2 cellular contexts compared by ENCODE assay signal in the genomic region with DNA sequence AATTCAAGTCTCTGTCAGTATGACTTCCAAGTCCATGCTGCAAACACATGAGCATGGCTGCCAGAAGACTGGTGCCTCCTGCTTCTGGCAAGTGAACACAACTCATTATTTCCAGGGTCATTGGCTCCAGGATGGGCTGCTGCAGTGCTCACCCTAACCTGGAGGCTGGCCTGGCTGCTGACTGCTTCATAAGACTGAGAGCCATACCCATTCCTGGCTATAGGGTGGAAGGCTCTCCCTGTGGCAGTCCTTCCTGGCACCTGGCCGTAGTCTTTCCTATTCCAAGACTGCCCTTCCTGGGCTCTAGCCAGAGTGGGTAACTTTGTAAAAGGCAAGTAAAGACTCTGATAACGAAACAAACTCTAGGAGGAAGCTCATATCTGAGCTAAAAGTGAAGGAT.
TF ChIP-seq lines count a peak whose summit lies in the region.

No MANE protein-coding gene starts in this region.

TF ChIP-seq in H1, 55 proteins besides CTCF, POLR2A, EP300 and RAD21:
- TF ChIP-seq SUZ12 (IDR thresholded peaks at IDR 0.05; ENCODE audit: low read length): no peak
- peak; percentile 1 for TF ChIP-seq EZH2 (IDR thresholded peaks at IDR 0.05; ENCODE audit: low read depth, low read length, severe bottlenecking)
- TF ChIP-seq HDAC2 (IDR thresholded peaks at IDR 0.05; ENCODE audit: borderline replicate concordance in 1 of 2, low read depth in 2 of 2, low read length in 2 of 2): no peak

TF ChIP-seq in SK-N-SH treated with all-trans-retinoic acid at 6 μM for 48 hours, 23 proteins besides CTCF, POLR2A, EP300 and RAD21:
- no peak for TF ChIP-seq ZNF565 (CRISPR knock-in tag; conservative IDR thresholded peaks at IDR 0.05; ENCODE audit: low read depth)
- no peak for TF ChIP-seq ISL1 (CRISPR knock-in tag; IDR thresholded peaks at IDR 0.05)
- no peak for TF ChIP-seq ZNF70 (CRISPR knock-in tag; IDR thresholded peaks at IDR 0.05)
- TF ChIP-seq GLIS3 (CRISPR knock-in tag; IDR thresholded peaks at IDR 0.05): no peak
- TF ChIP-seq BACH2 (CRISPR knock-in tag; IDR thresholded peaks at IDR 0.05; ENCODE audit: borderline replicate concordance): no peak
- TF ChIP-seq CSDC2 (CRISPR knock-in tag; IDR thresholded peaks at IDR 0.05): no peak
- TF ChIP-seq RARB (CRISPR knock-in tag; IDR thresholded peaks at IDR 0.05): no peak
- TF ChIP-seq ARNTL (CRISPR knock-in tag; IDR thresholded peaks at IDR 0.05; ENCODE audit: borderline replicate concordance, low read depth): no peak
- TF ChIP-seq ZFP30 (CRISPR knock-in tag; IDR thresholded peaks at IDR 0.05): no peak
- TF ChIP-seq, protein P1, sequence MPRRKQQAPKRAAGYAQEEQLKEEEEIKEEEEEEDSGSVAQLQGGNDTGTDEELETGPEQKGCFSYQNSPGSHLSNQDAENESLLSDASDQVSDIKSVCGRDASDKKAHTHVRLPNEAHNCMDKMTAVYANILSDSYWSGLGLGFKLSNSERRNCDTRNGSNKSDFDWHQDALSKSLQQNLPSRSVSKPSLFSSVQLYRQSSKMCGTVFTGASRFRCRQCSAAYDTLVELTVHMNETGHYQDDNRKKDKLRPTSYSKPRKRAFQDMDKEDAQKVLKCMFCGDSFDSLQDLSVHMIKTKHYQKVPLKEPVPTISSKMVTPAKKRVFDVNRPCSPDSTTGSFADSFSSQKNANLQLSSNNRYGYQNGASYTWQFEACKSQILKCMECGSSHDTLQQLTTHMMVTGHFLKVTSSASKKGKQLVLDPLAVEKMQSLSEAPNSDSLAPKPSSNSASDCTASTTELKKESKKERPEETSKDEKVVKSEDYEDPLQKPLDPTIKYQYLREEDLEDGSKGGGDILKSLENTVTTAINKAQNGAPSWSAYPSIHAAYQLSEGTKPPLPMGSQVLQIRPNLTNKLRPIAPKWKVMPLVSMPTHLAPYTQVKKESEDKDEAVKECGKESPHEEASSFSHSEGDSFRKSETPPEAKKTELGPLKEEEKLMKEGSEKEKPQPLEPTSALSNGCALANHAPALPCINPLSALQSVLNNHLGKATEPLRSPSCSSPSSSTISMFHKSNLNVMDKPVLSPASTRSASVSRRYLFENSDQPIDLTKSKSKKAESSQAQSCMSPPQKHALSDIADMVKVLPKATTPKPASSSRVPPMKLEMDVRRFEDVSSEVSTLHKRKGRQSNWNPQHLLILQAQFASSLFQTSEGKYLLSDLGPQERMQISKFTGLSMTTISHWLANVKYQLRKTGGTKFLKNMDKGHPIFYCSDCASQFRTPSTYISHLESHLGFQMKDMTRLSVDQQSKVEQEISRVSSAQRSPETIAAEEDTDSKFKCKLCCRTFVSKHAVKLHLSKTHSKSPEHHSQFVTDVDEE (CRISPR knock-in tag; IDR thresholded peaks at IDR 0.05): no peak
- no peak for TF ChIP-seq TOX (CRISPR knock-in tag; IDR thresholded peaks at IDR 0.05; ENCODE audit: borderline replicate concordance)
- TF ChIP-seq ZC3H10 (CRISPR knock-in tag; IDR thresholded peaks at IDR 0.05): no peak
- TF ChIP-seq, protein P2, sequence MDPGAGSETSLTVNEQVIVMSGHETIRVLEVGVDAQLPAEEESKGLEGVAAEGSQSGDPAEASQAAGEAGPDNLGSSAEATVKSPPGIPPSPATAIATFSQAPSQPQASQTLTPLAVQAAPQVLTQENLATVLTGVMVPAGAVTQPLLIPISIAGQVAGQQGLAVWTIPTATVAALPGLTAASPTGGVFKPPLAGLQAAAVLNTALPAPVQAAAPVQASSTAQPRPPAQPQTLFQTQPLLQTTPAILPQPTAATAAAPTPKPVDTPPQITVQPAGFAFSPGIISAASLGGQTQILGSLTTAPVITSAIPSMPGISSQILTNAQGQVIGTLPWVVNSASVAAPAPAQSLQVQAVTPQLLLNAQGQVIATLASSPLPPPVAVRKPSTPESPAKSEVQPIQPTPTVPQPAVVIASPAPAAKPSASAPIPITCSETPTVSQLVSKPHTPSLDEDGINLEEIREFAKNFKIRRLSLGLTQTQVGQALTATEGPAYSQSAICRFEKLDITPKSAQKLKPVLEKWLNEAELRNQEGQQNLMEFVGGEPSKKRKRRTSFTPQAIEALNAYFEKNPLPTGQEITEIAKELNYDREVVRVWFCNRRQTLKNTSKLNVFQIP (CRISPR knock-in tag; IDR thresholded peaks at IDR 0.05; ENCODE audit: borderline replicate concordance, low read depth): no peak
- no peak for TF ChIP-seq OSR1 (CRISPR knock-in tag; IDR thresholded peaks at IDR 0.05)
- no peak for TF ChIP-seq ESRRG (CRISPR knock-in tag; IDR thresholded peaks at IDR 0.05)
- TF ChIP-seq, protein P3, sequence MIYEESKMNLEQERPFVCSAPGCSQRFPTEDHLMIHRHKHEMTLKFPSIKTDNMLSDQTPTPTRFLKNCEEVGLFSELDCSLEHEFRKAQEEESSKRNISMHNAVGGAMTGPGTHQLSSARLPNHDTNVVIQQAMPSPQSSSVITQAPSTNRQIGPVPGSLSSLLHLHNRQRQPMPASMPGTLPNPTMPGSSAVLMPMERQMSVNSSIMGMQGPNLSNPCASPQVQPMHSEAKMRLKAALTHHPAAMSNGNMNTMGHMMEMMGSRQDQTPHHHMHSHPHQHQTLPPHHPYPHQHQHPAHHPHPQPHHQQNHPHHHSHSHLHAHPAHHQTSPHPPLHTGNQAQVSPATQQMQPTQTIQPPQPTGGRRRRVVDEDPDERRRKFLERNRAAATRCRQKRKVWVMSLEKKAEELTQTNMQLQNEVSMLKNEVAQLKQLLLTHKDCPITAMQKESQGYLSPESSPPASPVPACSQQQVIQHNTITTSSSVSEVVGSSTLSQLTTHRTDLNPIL (CRISPR knock-in tag; IDR thresholded peaks at IDR 0.05; ENCODE audit: low read depth): no peak
- no peak for TF ChIP-seq TCF4 (CRISPR knock-in tag; IDR thresholded peaks at IDR 0.05; ENCODE audit: borderline replicate concordance)
- TF ChIP-seq PPARA (CRISPR knock-in tag; IDR thresholded peaks at IDR 0.05; ENCODE audit: borderline replicate concordance): no peak
